3 cellular contexts compared by ENCODE assay signal in genomic region chr7:98584830-98585229, GRCh38.
TF ChIP-seq lines count a peak whose summit lies in the region.

No MANE protein-coding gene starts in this region.

TF ChIP-seq in HepG2, 621 proteins besides CTCF, POLR2A, EP300 and RAD21:
- no peak for TF ChIP-seq ZNF784 (CRISPR knock-in tag; IDR thresholded peaks at IDR 0.05; ENCODE audit: borderline replicate concordance)
- TF ChIP-seq IKZF1 (IDR thresholded peaks at IDR 0.05) = 0 out of 2 replicates have a peak, but pooled peaks have one; percentile 65

TF ChIP-seq in HEK293, 187 proteins besides CTCF, POLR2A, EP300 and RAD21:
- TF ChIP-seq ZNF585B (tag by site-specific recombination; IDR thresholded peaks at IDR 0.05) = no peak
- TF ChIP-seq ZNF366 (tag by site-specific recombination; conservative IDR thresholded peaks at IDR 0.05) = peak; percentile 96
- 0 out of 2 replicates have a peak, but pooled peaks have one; percentile 62 for TF ChIP-seq ZNF776 (tag by site-specific recombination; IDR thresholded peaks at IDR 0.05; ENCODE audit: borderline replicate concordance)
- TF ChIP-seq ZNF324 (tag by site-specific recombination; IDR thresholded peaks at IDR 0.05) = no peak
- TF ChIP-seq MZF1 (tag by site-specific recombination; IDR thresholded peaks at IDR 0.05; ENCODE audit: borderline replicate concordance) = no peak
- TF ChIP-seq SALL2 (tag by site-specific recombination; IDR thresholded peaks at IDR 0.05; ENCODE audit: borderline replicate concordance) = 0 out of 2 replicates have a peak, but pooled peaks have one; percentile 48
- no peak for TF ChIP-seq ZNF791 (tag by site-specific recombination; IDR thresholded peaks at IDR 0.05)
- peak; percentile 66; the same call in 1 of the 2 replicates for TF ChIP-seq ZNF571 (tag by site-specific recombination; IDR thresholded peaks at IDR 0.05)
- TF ChIP-seq ZFP37 (tag by site-specific recombination; IDR thresholded peaks at IDR 0.05) = no peak
- no peak for TF ChIP-seq ZNF16 (tag by site-specific recombination; IDR thresholded peaks at IDR 0.05; ENCODE audit: low read depth)
- no peak for TF ChIP-seq ZNF341 (tag by site-specific recombination; IDR thresholded peaks at IDR 0.05; ENCODE audit: low read depth)
- peak; percentile 81 for TF ChIP-seq PRDM1 (tag by site-specific recombination; IDR thresholded peaks at IDR 0.05)
- TF ChIP-seq ZNF311 (tag by site-specific recombination; IDR thresholded peaks at IDR 0.05; ENCODE audit: borderline replicate concordance) = no peak
- TF ChIP-seq BCL11A (tag by site-specific recombination; IDR thresholded peaks at IDR 0.05; ENCODE audit: low read depth) = no peak
- no peak for TF ChIP-seq ZNF280C (tag by site-specific recombination; IDR thresholded peaks at IDR 0.05)
- no peak for TF ChIP-seq ZNF777 (tag by site-specific recombination; IDR thresholded peaks at IDR 0.05; ENCODE audit: borderline replicate concordance)
- no peak for TF ChIP-seq ZNF174 (tag by site-specific recombination; IDR thresholded peaks at IDR 0.05)
- no peak for TF ChIP-seq ZNF549 (tag by site-specific recombination; IDR thresholded peaks at IDR 0.05)
- 0 out of 2 replicates have a peak, but pooled peaks have one; percentile 13 for TF ChIP-seq ZNF530 (tag by site-specific recombination; IDR thresholded peaks at IDR 0.05; ENCODE audit: low read depth)
- no peak for TF ChIP-seq ZNF274 (IDR thresholded peaks at IDR 0.05; ENCODE audit: low read length)
- 0 out of 2 replicates have a peak, but pooled peaks have one; percentile 29 for TF ChIP-seq ZNF274 (tag by site-specific recombination; IDR thresholded peaks at IDR 0.05; ENCODE audit: borderline replicate concordance)
- no peak for TF ChIP-seq SCRT1 (tag by site-specific recombination; IDR thresholded peaks at IDR 0.05; ENCODE audit: borderline replicate concordance)
- no peak for TF ChIP-seq ZNF76 (tag by site-specific recombination; IDR thresholded peaks at IDR 0.05; ENCODE audit: borderline replicate concordance, low read depth)

TF ChIP-seq in K562, 482 proteins besides CTCF, POLR2A, EP300 and RAD21:
- peak; percentile 71 for TF ChIP-seq ZNF512 (tag; IDR thresholded peaks at IDR 0.05)
- TF ChIP-seq GATAD2B (IDR thresholded peaks at IDR 0.05; ENCODE audit: borderline replicate concordance) = no peak
